In the genomic region with DNA sequence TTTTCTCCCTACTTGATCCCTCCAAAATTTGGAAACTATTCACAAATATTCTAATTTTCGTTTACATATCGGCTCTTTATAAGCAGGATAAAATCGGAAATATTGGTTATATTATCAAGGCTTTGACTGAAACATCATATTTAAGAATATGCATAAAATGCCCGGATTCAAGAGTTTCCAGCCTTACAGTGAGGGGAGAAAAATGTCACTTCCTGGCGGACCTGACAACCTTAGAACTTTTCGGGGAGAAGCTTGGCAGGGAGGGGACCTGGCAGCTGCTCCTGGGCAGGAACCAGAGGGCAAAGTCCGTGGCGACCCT, we compare ENCODE assay signal across 7 cellular contexts. TPM values are rescaled to one million over a fixed set of nuclear protein-coding genes. Genes with fewer than 3 reads are reported as not detected.
DNase-seq lines count a peak whose midpoint lies in the region; ATAC-seq, FAIRE-seq and TF ChIP-seq lines count a peak whose summit lies in the region.

No MANE protein-coding gene starts in this region.

- H3K27me3 ChIP-seq in MM.1S (replicated peaks; ENCODE audit: insufficient read depth, low read length), result no peaks in the 10 kb centered on the region

- peak overlapping the region; percentile 69 for H3K4me2 ChIP-seq in MM.1S (ENCODE audit: low read depth, low read length)

- H3K4me1 ChIP-seq in MM.1S (ENCODE audit: low read length), result no peaks in the 10 kb centered on the region

- FAIRE-seq in urothelium cell line (lab: Jason Lieb, UNC), result no peak

- peak overlapping the region; percentile 80 for H3K9ac ChIP-seq in MM.1S (ENCODE audit: low read length)

- peaks cover 14 to 30% of the 10 kb centered on the region in 2 donors for H3K27me3 Mint-ChIP-seq in effector memory CD8-positive, alpha-beta T cell
- H3K27me3 Mint-ChIP-seq in osteocyte (ENCODE audit: unreplicated experiment), result peaks cover 52% of the 10 kb centered on the region

- TF ChIP-seq CTCF in MM.1S (IDR thresholded peaks at IDR 0.05; ENCODE audit: low read length) (no peak), osteocyte (IDR thresholded peaks at IDR 0.05) (no peak)

- no peaks in the 10 kb centered on the region for H3F3A ChIP-seq in MM.1S (ENCODE audit: insufficient read depth, low read length)

- H3K36me3 ChIP-seq in MM.1S (replicated peaks; ENCODE audit: insufficient read depth, low read length), result no peaks in the 10 kb centered on the region

- no peaks in the 10 kb centered on the region for H4K20me1 ChIP-seq in MM.1S (ENCODE audit: insufficient read depth, low read length)

- DNase-seq in MM.1S, result peak; percentile 24
- no peak for DNase-seq in effector memory CD8-positive, alpha-beta T cell
- DNase-seq in osteocyte (ENCODE audit: extremely low spot score, unreplicated experiment), result no peak
- DNase-seq in urothelium cell line (ENCODE audit: low spot score), result no peak
- DNase-seq in kidney tubule cell (ENCODE audit: low spot score), result no peak

- H3K27ac Mint-ChIP-seq in effector memory CD8-positive, alpha-beta T cell, result no peak overlapping the region
- H3K27ac Mint-ChIP-seq in osteocyte (ENCODE audit: unreplicated experiment), result no peak overlapping the region

- no peaks in the 10 kb centered on the region for H3K36me3 Mint-ChIP-seq in effector memory CD8-positive, alpha-beta T cell (ENCODE audit: insufficient read depth)
- no peaks in the 10 kb centered on the region for H3K36me3 Mint-ChIP-seq in osteocyte (ENCODE audit: unreplicated experiment)

- H3K9me2 ChIP-seq in MM.1S (replicated peaks; ENCODE audit: insufficient read depth, low read length), result no peaks in the 10 kb centered on the region

- H3K79me2 ChIP-seq in MM.1S (ENCODE audit: low read length), result no peaks in the 10 kb centered on the region

- no peaks in the 10 kb centered on the region for H3K9me3 Mint-ChIP-seq in effector memory CD8-positive, alpha-beta T cell
- no peaks in the 10 kb centered on the region for H3K9me3 Mint-ChIP-seq in osteocyte (ENCODE audit: unreplicated experiment)

- H3K4me3 Mint-ChIP-seq in effector memory CD8-positive, alpha-beta T cell, result peak overlapping the region; percentile 63 to 76
- peak overlapping the region; percentile 72 for H3K4me3 Mint-ChIP-seq in osteocyte (ENCODE audit: unreplicated experiment)

- peak overlapping the region; percentile 96 for H2AFZ ChIP-seq in MM.1S (ENCODE audit: low read length)

- H3K4me1 Mint-ChIP-seq in effector memory CD8-positive, alpha-beta T cell (ENCODE audit: low read depth in 2 of 2), result peaks cover 3 to 4% of the 10 kb centered on the region in 2 donors
- peaks cover 5% of the 10 kb centered on the region for H3K4me1 Mint-ChIP-seq in osteocyte (ENCODE audit: unreplicated experiment)

- H3K27ac ChIP-seq in MM.1S (ENCODE audit: low read length), result peak overlapping the region; percentile 67; the same call in 1 of the 2 replicates

- no peaks in the 10 kb centered on the region for H3K9me3 ChIP-seq in MM.1S (replicated peaks; ENCODE audit: insufficient read depth, low read length)

- ATAC-seq in GM19395 (IDR thresholded peaks at IDR 0.05; ENCODE audit: unreplicated experiment), result peak; percentile 40
- peak; percentile 7 for ATAC-seq in effector memory CD8-positive, alpha-beta T cell (replicated peaks)
- ATAC-seq in GM19324 (IDR thresholded peaks at IDR 0.05; ENCODE audit: low FRiP score, unreplicated experiment), result no peak

- H3K4me3 ChIP-seq in MM.1S (ENCODE audit: low read length), result peak overlapping the region; percentile 64

RNA-seq across cellular contexts. Expression of a gene that starts 10.9 kb away (rescaled TPM):
- total RNA-seq in osteocyte, result not detected in 2 replicates
